8 cellular contexts compared by ENCODE assay signal in genomic region chr11:65489061-65489705, GRCh38. TPM values are rescaled to one million over a fixed set of nuclear protein-coding genes. Genes with fewer than 3 reads are reported as not detected.
DNase-seq lines count a peak whose midpoint lies in the region; ATAC-seq and TF ChIP-seq lines count a peak whose summit lies in the region.

No MANE protein-coding gene starts in this region.

- DNase-seq in CD14-positive monocyte (ENCODE audit: low spot score), result no peak
- peak; percentile 84 for DNase-seq in Right ventricle myocardium superior
- DNase-seq in progenitor cell of endocrine pancreas (ENCODE audit: low spot score, unreplicated experiment), result no peak
- no peak for DNase-seq in activated CD4-positive, alpha-beta T cell treated with anti-CD3 and anti-CD28 coated beads for 4 hours
- no peak for DNase-seq in stimulated activated naive CD8-positive, alpha-beta T cell treated with anti-CD3 and anti-CD28 coated beads, Interleukin-15, amount 100 ng/mL, for 72 hours
- no peak for DNase-seq in NCI-H1048 (lab: John Stamatoyannopoulos, UW)
- no peak for DNase-seq in activated gamma-delta T cell (lab: John Stamatoyannopoulos, UW)

- H3K27ac Mint-ChIP-seq in CD14-positive monocyte, result peak overlapping the region in 4 of 7 donors; percentile 13 to 97 (median 42)
- peak overlapping the region; percentile 98 for H3K27ac Mint-ChIP-seq in progenitor cell of endocrine pancreas
- peak overlapping the region in 1 of 2 donors; percentile 22 for H3K27ac Mint-ChIP-seq in stimulated activated naive CD8-positive, alpha-beta T cell treated with anti-CD3 and anti-CD28 coated beads, Interleukin-15, amount 100 ng/mL, for 72 hours

- TF ChIP-seq CTCF in CD14-positive monocyte (IDR thresholded peaks at IDR 0.05) (no peak), VCaP (conservative IDR thresholded peaks at IDR 0.05) (no peak), progenitor cell of endocrine pancreas (IDR thresholded peaks at IDR 0.05; ENCODE audit: unreplicated experiment) (no peak)

- intact Hi-C loops in CD14-positive monocyte (cut with micrococcal nuclease) (no loop called here), Right ventricle myocardium superior (cut with DNase I) (no loop called here)

- H3K36me3 Mint-ChIP-seq in CD14-positive monocyte (no peaks in the 10 kb centered on the region), progenitor cell of endocrine pancreas (ENCODE audit: insufficient read depth) (no peaks in the 10 kb centered on the region)

- H3K27me3 Mint-ChIP-seq in CD14-positive monocyte (ENCODE audit: low read depth in 3 of 3) (peaks cover 0 to 3% (median 2%) of the 10 kb centered on the region in 3 donors), progenitor cell of endocrine pancreas (no peaks in the 10 kb centered on the region)
- H3K27me3 Mint-ChIP-seq in stimulated activated naive CD8-positive, alpha-beta T cell treated with anti-CD3 and anti-CD28 coated beads, Interleukin-15, amount 100 ng/mL, for 72 hours, result no peaks in the 10 kb centered on the region

- H3K4me3 Mint-ChIP-seq in CD14-positive monocyte (no peak overlapping the region), progenitor cell of endocrine pancreas (ENCODE audit: low read depth) (peak overlapping the region; percentile 37)
- H3K4me3 Mint-ChIP-seq in stimulated activated naive CD8-positive, alpha-beta T cell treated with anti-CD3 and anti-CD28 coated beads, Interleukin-15, amount 100 ng/mL, for 72 hours, result no peak overlapping the region

- H3K27ac ChIP-seq in VCaP, result peak overlapping the region; percentile 100

- no peaks in the 10 kb centered on the region for H3K9me3 Mint-ChIP-seq in CD14-positive monocyte
- no peaks in the 10 kb centered on the region for H3K9me3 Mint-ChIP-seq in progenitor cell of endocrine pancreas (ENCODE audit: low read depth)
- no peaks in the 10 kb centered on the region for H3K9me3 Mint-ChIP-seq in stimulated activated naive CD8-positive, alpha-beta T cell treated with anti-CD3 and anti-CD28 coated beads, Interleukin-15, amount 100 ng/mL, for 72 hours

- H3K4me1 Mint-ChIP-seq in CD14-positive monocyte, result peaks cover 62% of the 10 kb centered on the region
- peaks cover 62% of the 10 kb centered on the region for H3K4me1 Mint-ChIP-seq in progenitor cell of endocrine pancreas (ENCODE audit: low read depth)
- H3K4me1 Mint-ChIP-seq in stimulated activated naive CD8-positive, alpha-beta T cell treated with anti-CD3 and anti-CD28 coated beads, Interleukin-15, amount 100 ng/mL, for 72 hours, result peaks cover 75% of the 10 kb centered on the region

- peak; percentile 16 for ATAC-seq in Right ventricle myocardium superior (ENCODE audit: poor library complexity)
- no peak for ATAC-seq in stimulated activated naive CD8-positive, alpha-beta T cell treated with anti-CD3 and anti-CD28 coated beads, Interleukin-15, amount 100 ng/mL, for 72 hours

RNA-seq across cellular contexts. Expression of gene MALAT1, which starts 9.7 kb away (rescaled TPM):
- polyA plus RNA-seq in CD14-positive monocyte, result 100 to 1,000 TPM; 263 to 554 TPM
- total RNA-seq in Right ventricle myocardium superior (5,573 TPM), progenitor cell of endocrine pancreas (16,546 and 17,116 TPM in 2 replicates)

RNA-seq across cellular contexts. Expression of gene SCYL1, which starts 35.7 kb away (rescaled TPM):
- polyA plus RNA-seq in CD14-positive monocyte, result 10 to 100 TPM; 18.6 to 29.7 TPM
- total RNA-seq in Right ventricle myocardium superior, result 60.5 TPM
- total RNA-seq in progenitor cell of endocrine pancreas, result 61.4 and 66.3 TPM in 2 replicates
